28 cellular contexts compared by ENCODE assay signal in the genomic region with DNA sequence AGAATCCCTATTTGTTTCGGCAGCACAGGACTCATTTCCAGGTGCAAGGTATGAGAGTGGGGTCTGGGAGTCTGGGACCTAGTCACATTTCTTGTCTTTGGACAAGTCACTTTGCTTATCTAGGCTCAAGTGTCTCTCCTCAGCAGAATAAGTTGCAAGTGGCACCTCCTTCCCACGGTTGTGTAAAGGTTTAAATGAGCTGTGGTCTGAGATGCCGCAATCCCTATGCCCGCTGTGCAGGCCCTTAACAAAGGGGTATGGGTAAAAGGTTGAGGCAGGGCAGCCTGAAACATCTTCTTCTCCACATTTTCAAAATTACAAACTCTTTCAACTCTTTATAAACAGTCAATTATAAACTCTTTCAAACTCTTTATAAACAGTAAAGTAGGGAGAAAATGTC.
"Had no signal": no experiment of that assay in that cellular context is flagged by ENCODE, and none has a peak within 500 bp of the region (broad histone marks: within the 10 kb centered on the region; RNA-seq: fewer than 3 reads in every experiment).

No MANE protein-coding gene starts in this region.

- DNase-seq: activated CD4-positive, alpha-beta memory T cell treated with anti-CD3 and anti-CD28 coated beads, Interleukin-2, amount 10 ng/mL, durations not matched to agents 7 days and 5 days; activated CD4-positive, alpha-beta T cell treated with anti-CD3 and anti-CD28 coated beads for 1 hour; activated CD4-positive, alpha-beta T cell treated with anti-CD3 and anti-CD28 coated beads, Interleukin-2, amount 10 ng/mL, durations not matched to agents 7 days and 5 days; activated CD8-positive, alpha-beta memory T cell treated with anti-CD3 and anti-CD28 coated beads, Interleukin-2, amount 50 U/mL, for 48 hours; activated gamma-delta T cell; activated naive CD4-positive, alpha-beta T cell treated with anti-CD3 and anti-CD28 coated beads, Interleukin-2, amount 10 ng/mL, durations not matched to agents 7 days and 5 days; activated naive CD8-positive, alpha-beta T cell treated with anti-CD3 and anti-CD28 coated beads, Interleukin-2, amount 10 ng/mL, durations not matched to agents 7 days and 5 days; activated T-cell treated with anti-CD3 and anti-CD28 coated beads, Interleukin-2, amount 50 U/mL, for 24 hours; amniotic stem cell; brain microvascular endothelial cell; esophagus squamous epithelium; foreskin melanocyte; heart right ventricle; kidney glomerular epithelial cell; lower lobe of right lung; mesendoderm; mucosa of descending colon; ovary; right lobe of liver; stimulated activated CD4-positive, alpha-beta T cell treated with anti-CD3 and anti-CD28 coated beads, Interleukin-12 subunit alpha, Interleukin-12 subunit beta, amount 100 ng/mL, for 4 hours; stimulated activated CD4-positive, alpha-beta T cell treated with anti-CD3 and anti-CD28 coated beads, Interleukin-4, amount 100 ng/mL, for 1 hour; T-helper 2 cell; trophoblast cell had no signal

- H3K36me3 ChIP-seq: brain microvascular endothelial cell, esophagus squamous epithelium, heart right ventricle, lower lobe of right lung, ovary, right lobe of liver, thoracic aorta had no signal

- H3K9me3 ChIP-seq: esophagus squamous epithelium, lower lobe of right lung, mucosa of descending colon, ovary, right lobe of liver, thoracic aorta had no signal

- H3K4me3 ChIP-seq: esophagus squamous epithelium, heart right ventricle, lower lobe of right lung, mucosa of descending colon, ovary, right lobe of liver, skin epidermis, thoracic aorta had no signal

- H3K4me1 ChIP-seq: lower lobe of right lung, right lobe of liver had no signal

- H3K27ac ChIP-seq: brain microvascular endothelial cell, epithelial cell of prostate, esophagus squamous epithelium, heart right ventricle, lower lobe of right lung, ovary, right lobe of liver, skin epidermis, thoracic aorta had no signal

- H3K27me3 ChIP-seq: brain microvascular endothelial cell, esophagus squamous epithelium, ovary, right lobe of liver had no signal

- ATAC-seq: heart right ventricle, left lobe of liver, lower lobe of right lung, mucosa of descending colon, right lobe of liver, WTC11 had no signal
